14 cellular contexts compared by ENCODE assay signal in the genomic region with DNA sequence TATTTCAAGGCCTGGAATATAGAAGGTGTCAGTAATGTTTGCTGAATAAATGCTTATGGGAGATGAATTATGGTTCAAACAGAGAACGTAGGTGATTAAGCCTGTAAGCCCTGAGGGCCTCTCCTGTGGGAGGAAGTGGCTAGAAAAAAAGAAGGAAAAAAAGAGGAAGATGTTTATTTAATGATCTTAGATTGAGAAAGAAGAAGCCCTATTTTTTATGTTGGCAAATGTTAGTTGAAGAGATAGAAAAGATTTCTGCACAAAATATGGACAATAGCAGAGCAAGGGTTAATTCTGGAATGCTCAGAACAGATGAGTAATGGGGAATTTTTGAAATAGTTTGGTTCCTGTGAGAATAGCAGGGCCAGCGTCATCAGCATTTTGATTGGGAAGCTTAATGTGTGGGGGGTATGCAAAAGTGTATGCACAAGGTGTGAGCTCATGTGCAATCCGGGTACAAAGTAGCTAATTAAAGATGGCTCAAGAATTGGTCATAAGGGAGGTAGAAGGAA.
DNase-seq lines count a peak whose midpoint lies in the region; ATAC-seq and TF ChIP-seq lines count a peak whose summit lies in the region.
"Had no signal": no experiment of that assay in that cellular context is flagged by ENCODE, and none has a peak within 500 bp of the region (broad histone marks: within the 10 kb centered on the region; RNA-seq: fewer than 3 reads in every experiment).

No MANE protein-coding gene starts in this region.

- H3K4me1 ChIP-seq in mesendoderm (ENCODE audit: control insufficient read depth, low read depth, low read length), result peaks cover 11% of the 10 kb centered on the region
- peaks cover 19% of the 10 kb centered on the region for H3K4me1 ChIP-seq in right cardiac atrium (ENCODE audit: control insufficient read depth, insufficient read depth, low read length)
- no peaks in the 10 kb centered on the region for H3K4me1 ChIP-seq in prostate gland (replicated peaks)

- no peaks in the 10 kb centered on the region for H3K9me3 Mint-ChIP-seq in Calu3 (ENCODE audit: low read depth, unreplicated experiment)
- H3K9me3 Mint-ChIP-seq: effector memory CD8-positive, alpha-beta T cell; T-helper 1 cell treated with Interleukin-12 subunit alpha and Interleukin-12 subunit beta and Interleukin-4 antibody, amounts not matched to agents 30 μg/mL and 1 μg/mL, for 36 hours had no signal

- no TSS peak for BruUV-seq in Calu3 (replicated peaks; lab: Mats Ljungman, UMichigan)

- no peak for TF ChIP-seq POLR2A in prostate gland (IDR thresholded peaks at IDR 0.05)

- H3K79me1 ChIP-seq in mesendoderm (ENCODE audit: low read length), result peaks cover 48% of the 10 kb centered on the region

- no peak overlapping the region for H3K56ac ChIP-seq in mesendoderm (ENCODE audit: low read length)

- no peak overlapping the region for H3K9ac ChIP-seq in mesendoderm (ENCODE audit: low read length)

- H3K18ac ChIP-seq in mesendoderm (ENCODE audit: low read length), result no peak overlapping the region

- H3K79me2 ChIP-seq in mesendoderm (ENCODE audit: control insufficient read depth, insufficient read depth, low read length), result peaks cover 80% of the 10 kb centered on the region

- no peaks in the 10 kb centered on the region for H3K27me3 Mint-ChIP-seq in Calu3 (ENCODE audit: unreplicated experiment)

- no peak for TF ChIP-seq CTCF in Calu3 (IDR thresholded peaks at IDR 0.05; ENCODE audit: unreplicated experiment)
- TF ChIP-seq CTCF in brain microvascular endothelial cell (IDR thresholded peaks at IDR 0.05; ENCODE audit: low read depth, low read length, missing control alignments), result no peak
- TF ChIP-seq CTCF in prostate gland (IDR thresholded peaks at IDR 0.05), result no peak

- H3K23ac ChIP-seq in mesendoderm (ENCODE audit: low read length), result no peak overlapping the region

- no peaks in the 10 kb centered on the region for H3K36me3 Mint-ChIP-seq in Calu3 (ENCODE audit: insufficient read depth, unreplicated experiment)
- H3K36me3 Mint-ChIP-seq: memory B cell had no signal

- in situ Hi-C loops in brain microvascular endothelial cell (cut with HindIII; ENCODE audit: low pct_ligation_motif_present, low sequenced_read_pairs), result no loop called here

- H3K4ac ChIP-seq in mesendoderm (ENCODE audit: low read depth, low read length), result no peak overlapping the region

- H3K27me3 ChIP-seq in brain microvascular endothelial cell (replicated peaks), result no peaks in the 10 kb centered on the region
- no peaks in the 10 kb centered on the region for H3K27me3 ChIP-seq in mesendoderm (ENCODE audit: insufficient read depth, low read length, poor library complexity)
- H3K27me3 ChIP-seq in right cardiac atrium (ENCODE audit: control insufficient read depth, insufficient read depth), result no peaks in the 10 kb centered on the region
- H3K27me3 ChIP-seq in prostate gland (replicated peaks; ENCODE audit: insufficient read depth), result no peaks in the 10 kb centered on the region
- H3K27me3 ChIP-seq: transverse colon had no signal

- no peak overlapping the region for H3K27ac Mint-ChIP-seq in Calu3 (ENCODE audit: unreplicated experiment)
- H3K27ac Mint-ChIP-seq: effector memory CD8-positive, alpha-beta T cell; memory B cell; T-helper 1 cell treated with Interleukin-12 subunit alpha and Interleukin-12 subunit beta and Interleukin-4 antibody, amounts not matched to agents 30 μg/mL and 1 μg/mL, for 36 hours had no signal

- H3K9me3 ChIP-seq in right cardiac atrium (ENCODE audit: control insufficient read depth, low read length) (no peaks in the 10 kb centered on the region), prostate gland (no peaks in the 10 kb centered on the region)
- H3K9me3 ChIP-seq: transverse colon had no signal

- H3K36me3 ChIP-seq in brain microvascular endothelial cell (replicated peaks) (peaks cover 4% of the 10 kb centered on the region), mesendoderm (ENCODE audit: control insufficient read depth, insufficient read depth, low read length) (peaks cover 4% of the 10 kb centered on the region), prostate gland (no peaks in the 10 kb centered on the region)
- H3K36me3 ChIP-seq: transverse colon had no signal

- H3K4me3 ChIP-seq in brain microvascular endothelial cell (ENCODE audit: low read depth, low read length) (no peak overlapping the region), mesendoderm (ENCODE audit: low read length) (no peak overlapping the region), right cardiac atrium (ENCODE audit: low read length) (no peak overlapping the region), prostate gland (no peak overlapping the region)
- H3K4me3 ChIP-seq: transverse colon had no signal

- no peak overlapping the region for H3K4me2 ChIP-seq in mesendoderm (ENCODE audit: low read length)

- WGBS in mesendoderm (ENCODE audit: extremely low coverage, insufficient coverage, low lambda C conversion rate), result no CpG with 5 or more reads among the region's 3 CpGs
- WGBS in right cardiac atrium, result 29% methylated on average over 3 of the region's 3 CpGs
- WGBS in prostate gland, result 19% methylated on average over 3 of the region's 3 CpGs

- no peak overlapping the region for H3K4me3 Mint-ChIP-seq in Calu3 (ENCODE audit: low read depth, unreplicated experiment)
- H3K4me3 Mint-ChIP-seq: effector memory CD8-positive, alpha-beta T cell; memory B cell; T-helper 1 cell treated with Interleukin-12 subunit alpha and Interleukin-12 subunit beta and Interleukin-4 antibody, amounts not matched to agents 30 μg/mL and 1 μg/mL, for 36 hours had no signal

- no peak overlapping the region for H4K8ac ChIP-seq in mesendoderm (ENCODE audit: low read depth, low read length)

- H4K5ac ChIP-seq in mesendoderm (ENCODE audit: low read length), result no peak overlapping the region

- peak; percentile 35 for DNase-seq in Calu3
- peak; percentile 57 for DNase-seq in NCI-H2081 treated with DMSO at 0.1 percent for 48 hours (lab: John Stamatoyannopoulos, UW)
- peak; percentile 71 for DNase-seq in brain microvascular endothelial cell
- DNase-seq in mesendoderm, result peak; percentile 79
- no peak for DNase-seq in right cardiac atrium
- no peak for DNase-seq in T-helper 1 cell
- no peak for DNase-seq in prostate gland (ENCODE audit: low spot score)
- DNase-seq: DND-41; effector memory CD8-positive, alpha-beta T cell; NCI-H146; transverse colon had no signal

- H2BK120ac ChIP-seq in mesendoderm (ENCODE audit: low read depth, low read length), result no peak overlapping the region

- CTCF ChIA-PET in Calu3 (lab: Charles Lee), result interaction anchor here (0.5 to 1.6 kb wide), 9 partner anchors 15 to 377 kb away, joined by 3 to 5 read pairs (median 3); no protein-coding TSS in a partner anchor

- H3K4me1 Mint-ChIP-seq in Calu3 (ENCODE audit: low read depth, unreplicated experiment), result peaks cover 18% of the 10 kb centered on the region
- H3K4me1 Mint-ChIP-seq: memory B cell had no signal

- H3K27ac ChIP-seq in brain microvascular endothelial cell (peak overlapping the region; percentile 62), mesendoderm (ENCODE audit: low read depth, low read length) (no peak overlapping the region), right cardiac atrium (ENCODE audit: low read length) (no peak overlapping the region), prostate gland (no peak overlapping the region)

- no peak overlapping the region for H2BK5ac ChIP-seq in mesendoderm (ENCODE audit: low read length)

- no peak overlapping the region for H2BK15ac ChIP-seq in mesendoderm (replicated peaks; ENCODE audit: low read depth)

- intact Hi-C loops in Calu3 (cut with micrococcal nuclease; ENCODE audit: unreplicated experiment) (loop anchor here (5.0 kb wide), 1 partner anchor 48 kb away; no protein-coding TSS in a partner anchor), right cardiac atrium (cut with DNase I) (no loop called here), prostate gland (cut with DNase I) (no loop called here)

- ATAC-seq in right cardiac atrium (no peak), HG02623 (IDR thresholded peaks at IDR 0.05; ENCODE audit: unreplicated experiment) (no peak)
- ATAC-seq: effector memory CD8-positive, alpha-beta T cell had no signal

- H2AK5ac ChIP-seq in mesendoderm (ENCODE audit: low read length), result no peak overlapping the region

Comparison
In these comparisons a context has a peak if more than half of its experiments do, and no peak if none do; other contexts are left out.
1. DNase-seq: peak in Calu3 (single experiment), NCI-H2081 treated with DMSO at 0.1 percent for 48 hours (single experiment), brain microvascular endothelial cell (single experiment) and mesendoderm (single experiment); none in right cardiac atrium (0 of 3), T-helper 1 cell (0 of 5) and prostate gland (single experiment).